ENCODE assay signal across 23 cellular contexts in genomic region chr15:78272776-78273175, GRCh38. TPM values are rescaled to one million over a fixed set of nuclear protein-coding genes. Genes with fewer than 3 reads are reported as not detected.
"Had no signal": no experiment of that assay in that cellular context is flagged by ENCODE, and none has a peak within 500 bp of the region (broad histone marks: within the 10 kb centered on the region; RNA-seq: fewer than 3 reads in every experiment).

No MANE protein-coding gene starts in this region.

- ATAC-seq: left lobe of liver had no signal

- H3K9ac ChIP-seq: parathyroid adenoma had no signal

- H3K79me2 ChIP-seq: parathyroid adenoma had no signal

- H3K27ac Mint-ChIP-seq: activated T-helper 1 cell treated with anti-CD3 and anti-CD28 coated beads, Interleukin-12 subunit alpha, Interleukin-12 subunit beta, Interleukin-2, Interleukin-4 antibody, amounts not matched to agents 30 ng/mL and 10 ng/mL and 1 ng/mL, durations not matched to agents 14 hours and 24 hours and 36 hours had no signal

- H2AFZ ChIP-seq: parathyroid adenoma had no signal

- H3K4me1 ChIP-seq: parathyroid adenoma had no signal

- H3K9me3 ChIP-seq: sigmoid colon, tibial nerve had no signal

- H3K4me3 Mint-ChIP-seq: activated naive CD8-positive, alpha-beta T cell treated with anti-CD3 and anti-CD28 coated beads for 36 hours; activated T-helper 1 cell treated with anti-CD3 and anti-CD28 coated beads, Interleukin-12 subunit alpha, Interleukin-12 subunit beta, Interleukin-2, Interleukin-4 antibody, amounts not matched to agents 30 ng/mL and 10 ng/mL and 1 ng/mL, durations not matched to agents 14 hours and 24 hours and 36 hours; nephron had no signal

- H3K27me3 ChIP-seq: cardiac muscle cell, sigmoid colon, tibial nerve had no signal

- H3K27ac ChIP-seq: cardiac muscle cell, parathyroid adenoma, sigmoid colon, tibial nerve, VCaP had no signal

- H3K36me3 ChIP-seq: cardiac muscle cell had no signal

- H3K27me3 Mint-ChIP-seq: activated naive CD8-positive, alpha-beta T cell treated with anti-CD3 and anti-CD28 coated beads for 36 hours had no signal

- H3K4me3 ChIP-seq: cardiac muscle cell, sigmoid colon, tibial nerve had no signal

- H3K9me3 Mint-ChIP-seq: activated naive CD8-positive, alpha-beta T cell treated with anti-CD3 and anti-CD28 coated beads for 36 hours; activated T-helper 1 cell treated with anti-CD3 and anti-CD28 coated beads, Interleukin-12 subunit alpha, Interleukin-12 subunit beta, Interleukin-2, Interleukin-4 antibody, amounts not matched to agents 30 ng/mL and 10 ng/mL and 1 ng/mL, durations not matched to agents 14 hours and 24 hours and 36 hours; nephron had no signal

- DNase-seq: activated CD4-positive, alpha-beta T cell treated with anti-CD3 and anti-CD28 coated beads, Interleukin-2, amount 50 U/mL, for 1 hour; activated CD4-positive, CD25-positive, alpha-beta regulatory T cell treated with anti-CD3 and anti-CD28 coated beads, Interleukin-2, amount 50 U/mL, for 72 hours; activated gamma-delta T cell treated with Interleukin-2 at 50 U/mL for 16 hours; activated naive CD8-positive, alpha-beta T cell treated with anti-CD3 and anti-CD28 coated beads for 36 hours; dermis blood vessel endothelial cell; effector memory CD4-positive, alpha-beta T cell; glutamatergic neuron; midbrain; sigmoid colon; stimulated activated CD8-positive, alpha-beta memory T cell treated with anti-CD3 and anti-CD28 coated beads, Interleukin-4, amount 100 ng/mL, for 48 hours; stimulated activated naive CD4-positive, alpha-beta T cell; T-helper 2 cell had no signal

RNA-seq across cellular contexts. Expression of gene ACSBG1, which starts 38.4 kb away (rescaled TPM):
- total RNA-seq: activated CD8-positive, alpha-beta memory T cell treated with anti-CD3 and anti-CD28 coated beads for 36 hours; chondrocyte; dermis blood vessel endothelial cell; endothelial cell of umbilical vein; left lobe of liver; lung microvascular endothelial cell had no signal
- polyA plus RNA-seq: endothelial cell of umbilical vein had no signal
